In the genomic region with DNA sequence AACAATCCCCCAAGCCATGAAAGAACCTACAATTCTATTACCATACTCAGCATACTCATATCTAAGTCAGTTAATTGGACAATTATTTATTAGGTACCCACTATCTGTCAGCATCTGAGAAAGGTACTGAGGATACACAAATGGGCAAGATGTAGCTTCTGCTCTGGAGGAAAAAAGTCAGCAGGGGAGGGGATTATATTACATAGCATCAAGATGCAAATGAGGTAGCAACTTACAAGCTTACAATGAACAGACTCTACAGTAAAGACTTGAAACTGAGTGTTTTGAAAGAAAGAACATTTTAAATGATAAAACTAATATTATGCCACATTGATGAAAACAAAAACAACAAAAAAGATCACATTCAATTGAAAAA, we compare ENCODE assay signal across 23 cellular contexts.
"Had no signal": no experiment of that assay in that cellular context is flagged by ENCODE, and none has a peak within 500 bp of the region (broad histone marks: within the 10 kb centered on the region; RNA-seq: fewer than 3 reads in every experiment).

No MANE protein-coding gene starts in this region.

- H3K4me3 Mint-ChIP-seq: nephron; neural progenitor cell; stimulated activated effector memory CD8-positive, alpha-beta T cell treated with anti-CD3 and anti-CD28 coated beads, Interleukin-12 subunit alpha, Interleukin-12 subunit beta, amount 100 ng/mL, for 72 hours; stimulated activated naive B cell treated with anti-CD40 and anti-IgM and Interleukin-4, amounts not matched to agents 10 μg/mL and 1 μg/mL and 100 μg/mL, for 72 hours; stimulated activated naive CD8-positive, alpha-beta T cell treated with anti-CD3 and anti-CD28 coated beads, Interleukin-15, Interleukin-2, amounts not matched to agents 100 ng/mL and 50 ng/mL, for 24 hours had no signal

- DNase-seq: occipital lobe; ovary; posterior cingulate gyrus; psoas muscle; right cardiac atrium; right lobe of liver; sigmoid colon; small intestine; stimulated activated CD4-positive, alpha-beta T cell treated with anti-CD3 and anti-CD28 coated beads, Interleukin-15, amount 100 ng/mL, for 24 hours; stimulated activated CD4-positive, alpha-beta T cell treated with anti-CD3 and anti-CD28 coated beads, Interleukin-2, amount 100 ng/mL, for 24 hours; stimulated activated CD4-positive, alpha-beta T cell treated with anti-CD3 and anti-CD28 coated beads, Interleukin-2, amount 100 ng/mL, for 48 hours; stimulated activated CD4-positive, alpha-beta T cell treated with anti-CD3 and anti-CD28 coated beads, Interleukin-4, amount 100 ng/mL, for 24 hours; stimulated activated naive B cell treated with anti-CD40 and anti-IgM and Interleukin-4, amounts not matched to agents 10 μg/mL and 1 μg/mL and 100 μg/mL, for 72 hours; stimulated activated naive CD4-positive, alpha-beta T cell treated with Interleukin-2 at 50 U/mL for 16 hours; stomach; thyroid gland; trophoblast cell; upper lobe of left lung had no signal

- H3K4me1 Mint-ChIP-seq: stimulated activated naive B cell treated with anti-CD40 and anti-IgM and Interleukin-4, amounts not matched to agents 10 μg/mL and 1 μg/mL and 100 μg/mL, for 72 hours had no signal

- H3K36me3 Mint-ChIP-seq: stimulated activated effector memory CD8-positive, alpha-beta T cell treated with anti-CD3 and anti-CD28 coated beads, Interleukin-12 subunit alpha, Interleukin-12 subunit beta, amount 100 ng/mL, for 72 hours had no signal

- H3K27me3 Mint-ChIP-seq: stimulated activated naive CD8-positive, alpha-beta T cell treated with anti-CD3 and anti-CD28 coated beads, Interleukin-15, Interleukin-2, amounts not matched to agents 100 ng/mL and 50 ng/mL, for 24 hours had no signal

- ATAC-seq: psoas muscle; right cardiac atrium; right lobe of liver; stimulated activated effector memory CD8-positive, alpha-beta T cell treated with anti-CD3 and anti-CD28 coated beads, Interleukin-12 subunit alpha, Interleukin-12 subunit beta, amount 100 ng/mL, for 72 hours; stimulated activated naive B cell treated with anti-CD40 and anti-IgM and Interleukin-4, amounts not matched to agents 10 μg/mL and 1 μg/mL and 100 μg/mL, for 72 hours had no signal

- H3K27ac Mint-ChIP-seq: neural progenitor cell; progenitor cell of endocrine pancreas; stimulated activated effector memory CD8-positive, alpha-beta T cell treated with anti-CD3 and anti-CD28 coated beads, Interleukin-12 subunit alpha, Interleukin-12 subunit beta, amount 100 ng/mL, for 72 hours; stimulated activated naive B cell treated with anti-CD40 and anti-IgM and Interleukin-4, amounts not matched to agents 10 μg/mL and 1 μg/mL and 100 μg/mL, for 72 hours; stimulated activated naive CD8-positive, alpha-beta T cell treated with anti-CD3 and anti-CD28 coated beads, Interleukin-15, Interleukin-2, amounts not matched to agents 100 ng/mL and 50 ng/mL, for 24 hours had no signal
